Comparison of ENCODE assay signal across 16 cellular contexts in the genomic region with DNA sequence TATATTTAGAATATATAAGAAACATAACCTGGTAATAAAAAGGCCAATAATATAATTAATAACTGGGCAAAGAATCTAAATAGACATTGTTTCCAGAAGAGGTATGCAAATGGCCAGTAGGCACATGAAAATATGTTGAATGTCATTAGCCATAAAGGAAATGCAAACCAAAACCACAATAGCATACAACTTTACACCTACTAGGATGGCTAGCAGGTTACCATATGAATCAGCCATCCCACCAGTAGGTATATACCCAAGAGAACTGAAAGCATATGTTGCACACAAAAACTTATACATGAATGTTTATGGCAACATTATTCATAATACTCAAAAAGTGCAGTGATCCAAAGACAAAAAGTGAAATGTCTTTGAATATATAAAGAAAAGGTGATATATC. TPM values are rescaled to one million over a fixed set of nuclear protein-coding genes. Genes with fewer than 3 reads are reported as not detected.
DNase-seq lines count a peak whose midpoint lies in the region; ATAC-seq and TF ChIP-seq lines count a peak whose summit lies in the region.
"Had no signal": no experiment of that assay in that cellular context is flagged by ENCODE, and none has a peak within 500 bp of the region (broad histone marks: within the 10 kb centered on the region; RNA-seq: fewer than 3 reads in every experiment).

No MANE protein-coding gene starts in this region.

- H3K79me2 ChIP-seq in GM23248 (ENCODE audit: insufficient read depth), result no peaks in the 10 kb centered on the region

- H3K4me2 ChIP-seq in GM23248 (ENCODE audit: unreplicated experiment), result no peak overlapping the region

- H3K27me3 Mint-ChIP-seq in activated CD8-positive, alpha-beta T cell treated with anti-CD3 and anti-CD28 coated beads, Interleukin-2, amount 10 ng/mL, durations not matched to agents 7 days and 5 days (ENCODE audit: low read depth), result peaks cover 15% of the 10 kb centered on the region

- peak; percentile 79 for ATAC-seq in GM18873 (IDR thresholded peaks at IDR 0.05; ENCODE audit: low FRiP score, unreplicated experiment)
- peak; percentile 86 for ATAC-seq in GM21529 (IDR thresholded peaks at IDR 0.05; ENCODE audit: unreplicated experiment)
- peak; percentile 85 for ATAC-seq in HG03095 (IDR thresholded peaks at IDR 0.05; ENCODE audit: unreplicated experiment)
- ATAC-seq in activated CD8-positive, alpha-beta T cell treated with anti-CD3 and anti-CD28 coated beads, Interleukin-2, amount 10 ng/mL, durations not matched to agents 7 days and 5 days, result peak; percentile 53
- ATAC-seq: left ventricle myocardium superior had no signal

- no peaks in the 10 kb centered on the region for H3K9me2 ChIP-seq in GM23248 (ENCODE audit: insufficient read depth)

- no peak for TF ChIP-seq CTCF in GM13976 (IDR thresholded peaks at IDR 0.05; ENCODE audit: borderline replicate concordance, control extremely low read depth, extremely low read depth, insufficient read depth, missing control alignments)

- no peaks in the 10 kb centered on the region for H3K4me1 ChIP-seq in GM23248 (ENCODE audit: insufficient read depth)
- H3K4me1 ChIP-seq: SJSA1 had no signal

- H3K9ac ChIP-seq in GM23248, result no peak overlapping the region

- peaks cover 6% of the 10 kb centered on the region for H3K4me1 Mint-ChIP-seq in activated CD8-positive, alpha-beta T cell treated with anti-CD3 and anti-CD28 coated beads, Interleukin-2, amount 10 ng/mL, durations not matched to agents 7 days and 5 days (ENCODE audit: low read depth)
- H3K4me1 Mint-ChIP-seq: brain; CD4-positive, alpha-beta memory T cell had no signal

- in situ Hi-C loops in GM23248 (cut with MboI), result no loop called here
- in situ Hi-C loops in GM13976 (cut with MboI; ENCODE audit: low sequenced_read_pairs, unreplicated experiment), result no loop called here

- H3K27ac Mint-ChIP-seq in activated CD8-positive, alpha-beta T cell treated with anti-CD3 and anti-CD28 coated beads, Interleukin-2, amount 10 ng/mL, durations not matched to agents 7 days and 5 days, result no peak overlapping the region
- H3K27ac Mint-ChIP-seq: brain; CD4-positive, alpha-beta memory T cell had no signal

- no peaks in the 10 kb centered on the region for H3K9me3 Mint-ChIP-seq in activated CD8-positive, alpha-beta T cell treated with anti-CD3 and anti-CD28 coated beads, Interleukin-2, amount 10 ng/mL, durations not matched to agents 7 days and 5 days (ENCODE audit: insufficient read depth)
- H3K9me3 Mint-ChIP-seq: brain; CD4-positive, alpha-beta memory T cell had no signal

- H3K36me3 Mint-ChIP-seq in activated CD8-positive, alpha-beta T cell treated with anti-CD3 and anti-CD28 coated beads, Interleukin-2, amount 10 ng/mL, durations not matched to agents 7 days and 5 days (ENCODE audit: low read depth), result no peaks in the 10 kb centered on the region
- H3K36me3 Mint-ChIP-seq: brain; CD4-positive, alpha-beta memory T cell had no signal

- H3K27ac ChIP-seq in GM23248, result no peak overlapping the region
- H3K27ac ChIP-seq: neutrophil, SJSA1, WERI-Rb-1 had no signal

- no peaks in the 10 kb centered on the region for H3K9me3 ChIP-seq in GM23248 (ENCODE audit: low read depth)
- H3K9me3 ChIP-seq: neutrophil, SJSA1 had no signal

- no peak overlapping the region for H3K4me3 ChIP-seq in GM23248
- H3K4me3 ChIP-seq: SJSA1 had no signal

- POLR2A ChIA-PET in activated CD8-positive, alpha-beta T cell treated with anti-CD3 and anti-CD28 coated beads, Interleukin-2, amount 10 ng/mL, durations not matched to agents 7 days and 5 days (lab: Charles Lee), result no interaction called here

- H3K27me3 ChIP-seq in GM23248 (replicated peaks; ENCODE audit: insufficient read depth), result no peaks in the 10 kb centered on the region
- H3K27me3 ChIP-seq: neutrophil, SJSA1 had no signal

- H4K20me1 ChIP-seq in GM23248 (ENCODE audit: insufficient read depth), result no peaks in the 10 kb centered on the region

- no peak overlapping the region for H3K4me3 Mint-ChIP-seq in activated CD8-positive, alpha-beta T cell treated with anti-CD3 and anti-CD28 coated beads, Interleukin-2, amount 10 ng/mL, durations not matched to agents 7 days and 5 days
- H3K4me3 Mint-ChIP-seq: brain; CD4-positive, alpha-beta memory T cell had no signal

- DNase-seq in activated CD8-positive, alpha-beta T cell treated with anti-CD3 and anti-CD28 coated beads, Interleukin-2, amount 10 ng/mL, durations not matched to agents 7 days and 5 days, result no peak
- no peak for DNase-seq in GM23248
- DNase-seq in GM13976 (ENCODE audit: low spot score), result no peak
- no peak for DNase-seq in NAMALWA (ENCODE audit: low spot score)
- DNase-seq: activated T-cell treated with anti-CD3 and anti-CD28 coated beads, Interleukin-2, amount 50 U/mL, for 48 hours; CD4-positive, alpha-beta memory T cell; left ventricle myocardium superior; NCI-H510A treated with DMSO at 0.1 percent for 48 hours; WERI-Rb-1 had no signal

- CTCF ChIA-PET in activated CD8-positive, alpha-beta T cell treated with anti-CD3 and anti-CD28 coated beads, Interleukin-2, amount 10 ng/mL, durations not matched to agents 7 days and 5 days (lab: Charles Lee), result no interaction called here

- H3F3A ChIP-seq in GM23248 (ENCODE audit: insufficient read depth), result no peaks in the 10 kb centered on the region

- H2AFZ ChIP-seq in GM23248, result no peak overlapping the region

- no peaks in the 10 kb centered on the region for H3K36me3 ChIP-seq in GM23248 (ENCODE audit: low read depth)
- H3K36me3 ChIP-seq: neutrophil, SJSA1, WERI-Rb-1 had no signal

RNA-seq across cellular contexts. Expression of a gene that starts 2.7 kb away (rescaled TPM):
- not detected for total RNA-seq in activated CD8-positive, alpha-beta T cell treated with anti-CD3 and anti-CD28 coated beads, Interleukin-2, amount 10 ng/mL, durations not matched to agents 7 days and 5 days
- 0.22 TPM in 1 of 2 replicates, not detected in the other for total RNA-seq in GM23248 (2014; rRNA removed; shearing (Covaris generic))
- polyA plus RNA-seq in GM23248 (2016; fragmentation: Nextera tagmentation; extraction: Ambion mirVana), result not detected in 2 replicates
- total RNA-seq: CD4-positive, alpha-beta memory T cell; left ventricle myocardium superior; M059J; SJSA1 had no signal
- polyA plus RNA-seq: CD4-positive, alpha-beta memory T cell had no signal

RNA-seq across cellular contexts. Expression of a gene that starts 18.6 kb away (rescaled TPM):
- total RNA-seq in activated CD8-positive, alpha-beta T cell treated with anti-CD3 and anti-CD28 coated beads, Interleukin-2, amount 10 ng/mL, durations not matched to agents 7 days and 5 days, result not detected
- total RNA-seq in GM23248 (2014; rRNA removed; shearing (Covaris generic)), result not detected in 2 replicates
- not detected in 2 replicates for polyA plus RNA-seq in GM23248 (2016; fragmentation: Nextera tagmentation; extraction: Ambion mirVana)
- total RNA-seq: CD4-positive, alpha-beta memory T cell; left ventricle myocardium superior; M059J; SJSA1 had no signal
- polyA plus RNA-seq: CD4-positive, alpha-beta memory T cell had no signal

RNA-seq across cellular contexts. Expression of a gene that starts 25.8 kb away (rescaled TPM):
- total RNA-seq in activated CD8-positive, alpha-beta T cell treated with anti-CD3 and anti-CD28 coated beads, Interleukin-2, amount 10 ng/mL, durations not matched to agents 7 days and 5 days, result not detected
- not detected in 2 replicates for total RNA-seq in GM23248 (2014; rRNA removed; shearing (Covaris generic))
- 0.18 TPM in 1 of 2 replicates, not detected in the other for polyA plus RNA-seq in GM23248 (2016; fragmentation: Nextera tagmentation; extraction: Ambion mirVana)
- total RNA-seq: CD4-positive, alpha-beta memory T cell; left ventricle myocardium superior; M059J; SJSA1 had no signal
- polyA plus RNA-seq: CD4-positive, alpha-beta memory T cell had no signal

RNA-seq across cellular contexts. Expression of a gene that starts 31.2 kb away (rescaled TPM):
- 1 to 10 TPM; 1.3 to 1.6 TPM for total RNA-seq in activated CD8-positive, alpha-beta T cell treated with anti-CD3 and anti-CD28 coated beads, Interleukin-2, amount 10 ng/mL, durations not matched to agents 7 days and 5 days
- 3.5 and 4.9 TPM in 2 replicates for total RNA-seq in GM23248 (2014; rRNA removed; shearing (Covaris generic))
- 5.4 and 5.6 TPM in 2 replicates for polyA plus RNA-seq in GM23248 (2016; fragmentation: Nextera tagmentation; extraction: Ambion mirVana)
- total RNA-seq: CD4-positive, alpha-beta memory T cell; SJSA1 had no signal
- polyA plus RNA-seq: CD4-positive, alpha-beta memory T cell had no signal

RNA-seq across cellular contexts. Expression of a gene that starts 32.2 kb away (rescaled TPM):
- total RNA-seq in activated CD8-positive, alpha-beta T cell treated with anti-CD3 and anti-CD28 coated beads, Interleukin-2, amount 10 ng/mL, durations not matched to agents 7 days and 5 days, result not detected
- not detected in 2 replicates for total RNA-seq in GM23248 (2014; rRNA removed; shearing (Covaris generic))
- polyA plus RNA-seq in GM23248 (2016; fragmentation: Nextera tagmentation; extraction: Ambion mirVana), result 0.10 and 0.11 TPM in 2 replicates
- total RNA-seq: CD4-positive, alpha-beta memory T cell; left ventricle myocardium superior; M059J; SJSA1 had no signal
- polyA plus RNA-seq: CD4-positive, alpha-beta memory T cell had no signal
